8 cellular contexts compared by ENCODE assay signal in genomic region chr12:49868952-49869815, GRCh38. TPM values are rescaled to one million over a fixed set of nuclear protein-coding genes. Genes with fewer than 3 reads are reported as not detected.
DNase-seq lines count a peak whose midpoint lies in the region; ATAC-seq and TF ChIP-seq lines count a peak whose summit lies in the region.

No MANE protein-coding gene starts in this region.

- no peak for TF ChIP-seq POLR2A in right lobe of liver (IDR thresholded peaks at IDR 0.05)

- WGBS in right lobe of liver (ENCODE audit: insufficient coverage, low coverage, low lambda C conversion rate, missing lambda C conversion rate) = 26% methylated on average over 9 of the region's 16 CpGs

- no peaks in the 10 kb centered on the region for H3K36me3 ChIP-seq in right lobe of liver

- H3K4me3 ChIP-seq in choroid plexus epithelial cell (ENCODE audit: low read depth, low read length) (no peak overlapping the region), right lobe of liver (no peak overlapping the region)

- H3K27me3 ChIP-seq in right lobe of liver = no peaks in the 10 kb centered on the region

- H3K9me3 ChIP-seq in right lobe of liver = no peaks in the 10 kb centered on the region

- DNase-seq in GF-D8 (lab: John Stamatoyannopoulos, UW) = peak; percentile 95
- peak; percentile 84 for DNase-seq in NCI-H2227 (lab: John Stamatoyannopoulos, UW; ENCODE audit: unreplicated experiment)
- peak; percentile 98 for DNase-seq in choroid plexus epithelial cell (ENCODE audit: low read depth)
- DNase-seq in right lobe of liver = peak in 1 of 3 donors; percentile 45
- peak; percentile 90 for DNase-seq in ureter (ENCODE audit: low spot score)
- DNase-seq in MV-4-11 (lab: John Stamatoyannopoulos, UW) = no peak

- H3K27ac ChIP-seq in right lobe of liver = no peak overlapping the region

- ATAC-seq in right lobe of liver = peak; percentile 38 to 71 (median 50)
- ATAC-seq in GM19452 (IDR thresholded peaks at IDR 0.05; ENCODE audit: unreplicated experiment) = no peak
- no peak for ATAC-seq in GM18870 (IDR thresholded peaks at IDR 0.05; ENCODE audit: unreplicated experiment)

- TF ChIP-seq CTCF in choroid plexus epithelial cell (conservative IDR thresholded peaks at IDR 0.05; ENCODE audit: low read depth, low read length) (no peak), right lobe of liver (IDR thresholded peaks at IDR 0.05) (no peak)

- H3K4me1 ChIP-seq in right lobe of liver = no peaks in the 10 kb centered on the region

- intact Hi-C loops in right lobe of liver (cut with DNase I) = no loop called here

RNA-seq across cellular contexts. Expression of gene BCDIN3D, which starts 26.3 kb away (rescaled TPM):
- 1 to 10 TPM; 1.6 to 3.6 (median 2.6) TPM for total RNA-seq in right lobe of liver
- total RNA-seq in ureter = 3.9 TPM

RNA-seq across cellular contexts. Expression of gene FAIM2, which starts 34.5 kb away (rescaled TPM):
- under 1 TPM in 1 of 6 experiments, not detected in 5; 0.16 TPM for total RNA-seq in right lobe of liver
- total RNA-seq in ureter = 6.2 TPM

RNA-seq across cellular contexts. Expression of gene NCKAP5L, which starts 41.0 kb away (rescaled TPM):
- total RNA-seq in right lobe of liver = 1 to 10 TPM; 7.0 to 8.8 (median 7.9) TPM
- 24.0 TPM for total RNA-seq in ureter

Comparison
In these comparisons a context has a peak if more than half of its experiments do, and no peak if none do; other contexts are left out.
1. ATAC-seq: peak in right lobe of liver (4 of 4); none in GM19452 (single experiment) and GM18870 (single experiment).